ENCODE assay signal across 8 cellular contexts in the genomic region with DNA sequence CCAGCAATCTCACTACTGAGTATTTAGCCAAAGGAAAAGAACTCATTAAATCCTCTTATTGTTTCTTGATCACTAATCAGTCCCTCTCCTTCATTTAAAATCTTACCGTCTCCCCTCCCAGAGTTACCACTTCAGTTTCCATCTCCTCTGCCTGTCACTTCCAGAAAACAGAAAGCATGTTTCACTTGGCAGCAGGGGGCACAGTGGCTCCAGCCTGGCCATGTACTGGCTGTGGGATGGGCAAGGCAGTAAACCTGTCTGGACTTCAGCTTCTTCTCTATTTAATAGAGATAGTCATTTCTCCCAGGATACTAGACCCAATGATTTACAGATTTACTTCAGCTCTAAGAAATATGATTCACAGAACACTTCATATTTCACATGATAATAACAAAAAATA.
DNase-seq lines count a peak whose midpoint lies in the region; FAIRE-seq lines count a peak whose summit lies in the region.

No MANE protein-coding gene starts in this region.

- H3K27ac Mint-ChIP-seq in activated CD4-positive, alpha-beta T cell treated with anti-CD3 and anti-CD28 coated beads, Interleukin-2, amount 10 ng/mL, durations not matched to agents 7 days and 5 days: peak overlapping the region; percentile 85

- no peaks in the 10 kb centered on the region for H3K4me1 ChIP-seq in small intestine (ENCODE audit: control insufficient read depth in 2 of 2, insufficient read depth in 1 of 2, low read depth in 1 of 2, low read length in 1 of 2)

- intact Hi-C loops in head of caudate nucleus (cut with DNase I): no loop called here

- H3K9me3 Mint-ChIP-seq in activated CD4-positive, alpha-beta T cell treated with anti-CD3 and anti-CD28 coated beads, Interleukin-2, amount 10 ng/mL, durations not matched to agents 7 days and 5 days: no peaks in the 10 kb centered on the region

- no peak overlapping the region for H3K27ac ChIP-seq in small intestine (ENCODE audit: low read depth in 1 of 2, low read length in 1 of 2)

- 25 to 62% (median 48%) methylated on average over 1 of the region's 1 CpG for WGBS in small intestine, 3 donors

- POLR2A ChIA-PET in activated CD4-positive, alpha-beta T cell treated with anti-CD3 and anti-CD28 coated beads, Interleukin-2, amount 10 ng/mL, durations not matched to agents 7 days and 5 days (lab: Charles Lee): no interaction called here

- no peaks in the 10 kb centered on the region for H3K27me3 Mint-ChIP-seq in activated CD4-positive, alpha-beta T cell treated with anti-CD3 and anti-CD28 coated beads, Interleukin-2, amount 10 ng/mL, durations not matched to agents 7 days and 5 days

- no peak overlapping the region for H3K4me3 ChIP-seq in small intestine (ENCODE audit: low read depth in 1 of 2, low read length in 2 of 2)

- CTCF ChIA-PET in activated CD4-positive, alpha-beta T cell treated with anti-CD3 and anti-CD28 coated beads, Interleukin-2, amount 10 ng/mL, durations not matched to agents 7 days and 5 days (lab: Charles Lee): no interaction called here

- H3K9me3 ChIP-seq in small intestine (ENCODE audit: control insufficient read depth, low read depth): no peaks in the 10 kb centered on the region

- no peak overlapping the region for H3K4me3 Mint-ChIP-seq in activated CD4-positive, alpha-beta T cell treated with anti-CD3 and anti-CD28 coated beads, Interleukin-2, amount 10 ng/mL, durations not matched to agents 7 days and 5 days

- peaks cover 53% of the 10 kb centered on the region for H3K4me1 Mint-ChIP-seq in activated CD4-positive, alpha-beta T cell treated with anti-CD3 and anti-CD28 coated beads, Interleukin-2, amount 10 ng/mL, durations not matched to agents 7 days and 5 days

- H3K36me3 ChIP-seq in small intestine (ENCODE audit: control insufficient read depth in 2 of 2, insufficient read depth in 2 of 2, low read length in 2 of 2): no peaks in the 10 kb centered on the region

- H3K27me3 ChIP-seq in small intestine (ENCODE audit: control insufficient read depth in 2 of 2, insufficient read depth in 2 of 2, low read length in 2 of 2): no peaks in the 10 kb centered on the region

- H3K36me3 Mint-ChIP-seq in activated CD4-positive, alpha-beta T cell treated with anti-CD3 and anti-CD28 coated beads, Interleukin-2, amount 10 ng/mL, durations not matched to agents 7 days and 5 days (ENCODE audit: low read depth): peaks cover 35% of the 10 kb centered on the region

- FAIRE-seq in small intestine (lab: Jason Lieb, UNC): no peak

- DNase-seq in NCI-H345 (lab: John Stamatoyannopoulos, UW) (peak; percentile 10), NCI-H345 treated with DMSO at 0.1 percent for 48 hours (lab: John Stamatoyannopoulos, UW; ENCODE audit: unreplicated experiment) (no peak), HuH-7 (ENCODE audit: low spot score) (peak; percentile 6), head of caudate nucleus (peak in 31 of 42 donors; percentile 4 to 58 (median 23)), small intestine (peak; percentile 32), retina (no peak), NCI-H1694 treated with DMSO at 0.1 percent for 48 hours (lab: John Stamatoyannopoulos, UW) (no peak)
- DNase-seq in activated CD4-positive, alpha-beta T cell treated with anti-CD3 and anti-CD28 coated beads, Interleukin-2, amount 10 ng/mL, durations not matched to agents 7 days and 5 days: peak; percentile 23

Comparison
In these comparisons a context has a peak if more than half of its experiments do, and no peak if none do; other contexts are left out.
1. DNase-seq: peak in NCI-H345 (single experiment), HuH-7 (single experiment), activated CD4-positive, alpha-beta T cell treated with anti-CD3 and anti-CD28 coated beads, Interleukin-2, amount 10 ng/mL, durations not matched to agents 7 days and 5 days (single experiment), head of caudate nucleus (31 of 42) and small intestine (single experiment); none in NCI-H345 treated with DMSO at 0.1 percent for 48 hours (single experiment), retina (single experiment) and NCI-H1694 treated with DMSO at 0.1 percent for 48 hours (single experiment).